ENCODE assay signal across 35 cellular contexts in genomic region chr9:68867066-68867465, GRCh38.
"Had no signal": no experiment of that assay in that cellular context is flagged by ENCODE, and none has a peak within 500 bp of the region (broad histone marks: within the 10 kb centered on the region; RNA-seq: fewer than 3 reads in every experiment).

No MANE protein-coding gene starts in this region.

- H3K27me3 ChIP-seq: MG63 had no signal

- H3K9ac ChIP-seq: KMS-11 had no signal

- H3K36me3 ChIP-seq: MG63 had no signal

- H3K9me3 ChIP-seq: MG63 had no signal

- H3K4me2 ChIP-seq: KMS-11 had no signal

- H3K27ac ChIP-seq: KMS-11 had no signal

- H3K4me3 ChIP-seq: MG63 had no signal

- DNase-seq: Karpas-422, Kasumi-1, MG63, MM.1S, MV-4-11, NCI-H1048, NCI-H1092, NCI-H1092 treated with DMSO at 0.1 percent for 48 hours, NCI-H1105, NCI-H1105 treated with DMSO at 0.1 percent for 48 hours, NCI-H1417, NCI-H1417 treated with DMSO at 0.1 percent for 48 hours, NCI-H1436, NCI-H1436 treated with DMSO at 0.1 percent for 48 hours, NCI-H146, NCI-H1694, NCI-H1694 treated with DMSO at 0.1 percent for 48 hours, NCI-H187, NCI-H187 treated with DMSO at 0.1 percent for 48 hours, NCI-H1930, NCI-H2029, NCI-H2029 treated with DMSO at 0.1 percent for 48 hours, NCI-H2081, NCI-H2081 treated with DMSO at 0.1 percent for 48 hours, NCI-H2107, NCI-H2171, NCI-H2171 treated with DMSO at 0.1 percent for 48 hours, NCI-H2227 treated with DMSO at 0.1 percent for 48 hours, NCI-H226, NCI-H345, NCI-H446, NCI-H446 treated with DMSO at 0.1 percent for 48 hours, NCI-H510A, NCI-H510A treated with DMSO at 0.1 percent for 48 hours had no signal
